1 cellular context compared by ENCODE assay signal in the genomic region with DNA sequence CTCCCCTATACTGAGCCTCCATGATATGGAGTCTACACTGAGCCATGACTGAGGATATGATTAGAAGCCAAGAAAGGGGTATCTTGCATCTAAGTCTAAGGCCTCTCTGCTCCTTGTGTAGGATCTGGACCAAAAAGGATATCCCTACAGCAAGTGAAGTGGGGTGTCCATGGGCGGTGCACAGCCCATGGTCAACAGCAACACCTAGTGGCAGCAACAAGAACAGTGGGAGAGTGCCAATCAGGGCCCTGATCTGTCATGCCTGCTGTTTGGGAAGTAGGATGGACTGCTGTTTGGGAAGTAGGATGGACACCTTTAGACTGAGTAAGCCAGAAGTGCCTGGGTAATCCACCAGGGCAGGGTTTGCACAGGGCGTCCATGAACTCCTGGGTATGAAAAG.
TF ChIP-seq lines count a peak whose summit lies in the region.

No MANE protein-coding gene starts in this region.

TF ChIP-seq in GM23338, 12 proteins besides CTCF, POLR2A, EP300 and RAD21:
- TF ChIP-seq NANOG (IDR thresholded peaks at IDR 0.05; ENCODE audit: borderline replicate concordance), result no peak
- TF ChIP-seq EZH2phosphoT487 (IDR thresholded peaks at IDR 0.05; ENCODE audit: unreplicated experiment), result no peak
- TF ChIP-seq, protein P1, sequence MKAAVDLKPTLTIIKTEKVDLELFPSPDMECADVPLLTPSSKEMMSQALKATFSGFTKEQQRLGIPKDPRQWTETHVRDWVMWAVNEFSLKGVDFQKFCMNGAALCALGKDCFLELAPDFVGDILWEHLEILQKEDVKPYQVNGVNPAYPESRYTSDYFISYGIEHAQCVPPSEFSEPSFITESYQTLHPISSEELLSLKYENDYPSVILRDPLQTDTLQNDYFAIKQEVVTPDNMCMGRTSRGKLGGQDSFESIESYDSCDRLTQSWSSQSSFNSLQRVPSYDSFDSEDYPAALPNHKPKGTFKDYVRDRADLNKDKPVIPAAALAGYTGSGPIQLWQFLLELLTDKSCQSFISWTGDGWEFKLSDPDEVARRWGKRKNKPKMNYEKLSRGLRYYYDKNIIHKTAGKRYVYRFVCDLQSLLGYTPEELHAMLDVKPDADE (IDR thresholded peaks at IDR 0.05), result no peak
